ENCODE assay signal across 26 cellular contexts in the genomic region with DNA sequence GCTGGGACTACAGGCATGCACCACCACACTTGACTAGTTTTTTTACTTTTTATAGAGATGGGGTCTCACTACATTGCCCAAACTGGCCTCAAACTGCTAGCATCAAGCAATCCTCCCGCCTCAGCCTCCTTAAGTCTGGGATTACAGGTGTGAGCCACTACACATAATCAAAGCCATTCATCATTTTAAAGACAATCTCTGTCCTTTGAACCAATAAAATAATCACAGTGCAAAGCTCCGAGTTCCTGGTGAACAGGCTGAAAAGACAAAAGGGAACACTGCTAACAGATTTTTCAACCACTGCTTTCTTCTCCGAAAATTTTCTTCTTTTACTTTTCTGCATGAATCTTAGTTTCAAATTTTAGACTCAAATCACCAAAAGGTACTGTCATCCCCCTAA.
"Had no signal": no experiment of that assay in that cellular context is flagged by ENCODE, and none has a peak within 500 bp of the region (broad histone marks: within the 10 kb centered on the region; RNA-seq: fewer than 3 reads in every experiment).

No MANE protein-coding gene starts in this region.

- DNase-seq: cerebellar nuclear complex; dorsolateral prefrontal cortex; effector CD4-positive, alpha-beta T cell; erythroblast; hypothalamus; immature natural killer cell; islet precursor cell; naive thymus-derived CD4-positive, alpha-beta T cell; right lobe of liver; stimulated activated CD4-positive, alpha-beta T cell treated with anti-CD3 and anti-CD28 coated beads, Interleukin-2, amount 100 ng/mL, for 24 hours; stimulated activated CD4-positive, alpha-beta T cell treated with anti-CD3 and anti-CD28 coated beads, Interleukin-4, amount 100 ng/mL, for 24 hours; stimulated activated naive CD4-positive, alpha-beta T cell treated with Interleukin-2 at 50 U/mL for 16 hours; stomach; testis; tibial artery; upper lobe of left lung had no signal

- H2AFZ ChIP-seq: neural progenitor cell, parathyroid adenoma had no signal

- H3K9ac ChIP-seq: neural progenitor cell, parathyroid adenoma had no signal

- H3K27ac Mint-ChIP-seq: immature natural killer cell; memory B cell; mesothelial cell of epicardium; naive thymus-derived CD4-positive, alpha-beta T cell; stimulated activated effector memory CD8-positive, alpha-beta T cell treated with anti-CD3 and anti-CD28 coated beads, Interleukin-12 subunit alpha, Interleukin-12 subunit beta, amount 100 ng/mL, for 72 hours had no signal

- H3K36me3 Mint-ChIP-seq: immature natural killer cell; memory B cell; mesothelial cell of epicardium; naive thymus-derived CD4-positive, alpha-beta T cell; stimulated activated effector memory CD8-positive, alpha-beta T cell treated with anti-CD3 and anti-CD28 coated beads, Interleukin-12 subunit alpha, Interleukin-12 subunit beta, amount 100 ng/mL, for 72 hours had no signal

- H3K27me3 ChIP-seq: neural progenitor cell, right lobe of liver, stomach, testis, tibial artery, upper lobe of left lung had no signal

- H3K9me3 ChIP-seq: right lobe of liver, stomach, testis, tibial artery, upper lobe of left lung had no signal

- H3K4me2 ChIP-seq: neural progenitor cell, smooth muscle cell had no signal

- H3K4me3 Mint-ChIP-seq: immature natural killer cell; memory B cell; mesothelial cell of epicardium; naive thymus-derived CD4-positive, alpha-beta T cell; nephron; neural progenitor cell; stimulated activated effector memory CD8-positive, alpha-beta T cell treated with anti-CD3 and anti-CD28 coated beads, Interleukin-12 subunit alpha, Interleukin-12 subunit beta, amount 100 ng/mL, for 72 hours had no signal

- H3K4me1 Mint-ChIP-seq: immature natural killer cell; memory B cell; stimulated activated effector memory CD8-positive, alpha-beta T cell treated with anti-CD3 and anti-CD28 coated beads, Interleukin-12 subunit alpha, Interleukin-12 subunit beta, amount 100 ng/mL, for 72 hours had no signal

- ATAC-seq: left lobe of liver; naive thymus-derived CD4-positive, alpha-beta T cell; right lobe of liver; stimulated activated effector memory CD8-positive, alpha-beta T cell treated with anti-CD3 and anti-CD28 coated beads, Interleukin-12 subunit alpha, Interleukin-12 subunit beta, amount 100 ng/mL, for 72 hours had no signal

- H3K27ac ChIP-seq: dorsolateral prefrontal cortex, neural progenitor cell, parathyroid adenoma, right lobe of liver, stomach, testis, tibial artery, upper lobe of left lung had no signal

- H3K27me3 Mint-ChIP-seq: memory B cell, progenitor cell of endocrine pancreas had no signal

- H3K9me3 Mint-ChIP-seq: immature natural killer cell, memory B cell, nephron had no signal

- H3K4me3 ChIP-seq: dorsolateral prefrontal cortex, lung, neural progenitor cell, right lobe of liver, smooth muscle cell, stomach, testis, tibial artery, upper lobe of left lung had no signal

- H3K36me3 ChIP-seq: neural progenitor cell, right lobe of liver, stomach, tibial artery, upper lobe of left lung had no signal
